In the genomic region with DNA sequence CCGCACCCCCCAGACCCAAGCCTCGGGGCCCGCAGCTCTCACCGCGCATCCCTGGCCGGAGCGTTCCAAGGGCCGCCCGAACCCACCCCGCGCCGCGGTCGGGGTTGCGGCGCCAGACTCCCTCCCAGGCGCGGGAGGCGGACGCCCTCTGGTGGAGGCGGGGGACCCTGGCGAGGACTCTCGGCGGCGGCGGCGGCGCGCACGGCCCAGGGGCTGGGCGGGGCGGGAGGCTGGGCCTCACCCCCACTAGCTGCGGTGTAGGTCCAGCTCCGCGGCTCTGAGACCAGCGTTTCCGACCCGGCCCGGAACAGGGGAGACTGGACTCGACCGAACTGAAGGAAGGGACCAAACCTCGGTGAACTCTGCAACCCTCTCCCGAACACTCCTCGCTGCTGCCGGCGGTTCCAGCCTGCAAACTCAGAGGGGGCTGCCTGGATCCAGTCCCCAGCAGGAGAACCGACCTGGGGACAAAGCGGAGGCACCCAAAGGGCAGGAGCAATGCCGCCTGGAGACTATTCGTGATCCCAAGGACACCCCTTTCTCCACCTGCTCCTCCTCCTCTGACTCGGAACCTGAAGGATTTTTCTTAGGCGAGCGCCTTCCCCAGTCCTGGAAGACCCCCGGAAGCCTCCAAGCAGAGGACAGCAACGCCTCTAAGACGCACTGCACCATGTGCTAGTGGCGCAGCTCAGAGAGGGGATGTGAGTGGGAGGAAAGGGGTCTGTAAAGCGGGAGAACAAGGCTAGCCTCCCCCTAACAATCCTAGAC, we compare ENCODE assay signal across 1 cellular context.
TF ChIP-seq lines count a peak whose summit lies in the region.

No MANE protein-coding gene starts in this region.

TF ChIP-seq in K562, 482 proteins besides CTCF, POLR2A, EP300 and RAD21 (continues in another document):
- TF ChIP-seq MIER1 (IDR thresholded peaks at IDR 0.05; ENCODE audit: low read depth) (peak; percentile 78), TAF1 (IDR thresholded peaks at IDR 0.05; ENCODE audit: control insufficient read depth, extremely low read depth, insufficient read depth, low read length, severe bottlenecking) (peak; percentile 35), FUS (optimal IDR thresholded peaks at IDR 0.05; ENCODE audit: low read depth, low read length) (peak; percentile 43), ZNF140 (CRISPR knock-in tag; IDR thresholded peaks at IDR 0.05) (no peak), ZBED1 (IDR thresholded peaks at IDR 0.05) (0 out of 2 replicates have a peak, but pooled peaks have one; percentile 40), PHF20 (IDR thresholded peaks at IDR 0.05; ENCODE audit: partially characterized antibody) (no peak), POLR2G (IDR thresholded peaks at IDR 0.05; ENCODE audit: low read depth, low read length) (peak; percentile 70), PCBP1 (IDR thresholded peaks at IDR 0.05; ENCODE audit: low read depth, low read length, poor library complexity, severe bottlenecking) (peak; percentile 0), SMC3 (conservative IDR thresholded peaks at IDR 0.05; ENCODE audit: insufficient read depth, low read depth, low read length) (peak; percentile 90), CCNT2 (IDR thresholded peaks at IDR 0.05; ENCODE audit: borderline replicate concordance, extremely low read depth, insufficient read length, low read depth, low read length) (peak; percentile 84), CBX1 (IDR thresholded peaks at IDR 0.05; ENCODE audit: low read depth) (peak; percentile 93), NR1H2 (CRISPR knock-in tag; IDR thresholded peaks at IDR 0.05) (0 out of 2 replicates have a peak, but pooled peaks have one; percentile 49), CHD2 (IDR thresholded peaks at IDR 0.05; ENCODE audit: low read depth, low read length) (no peak), ZBTB17 (CRISPR knock-in tag; IDR thresholded peaks at IDR 0.05) (peak; percentile 15; the same call in 1 of the 2 replicates), GABPA (tag; conservative IDR thresholded peaks at IDR 0.05; ENCODE audit: low read depth) (no peak), FOXA3 (CRISPR knock-in tag; conservative IDR thresholded peaks at IDR 0.05 in 1 of 2, IDR thresholded peaks at IDR 0.05 in 1 of 2) (peak in 1 of 2 experiments; percentile 21; a peak in 1 of 4 replicates), TBP (optimal IDR thresholded peaks at IDR 0.05; ENCODE audit: low read depth, low read length) (peak; percentile 28), KAT2B (IDR thresholded peaks at IDR 0.05; ENCODE audit: low read depth, low read length) (peak; percentile 47), JUN (IDR thresholded peaks at IDR 0.05; ENCODE audit: borderline replicate concordance, low read depth, low read length) (no peak), JUN (CRISPR knock-in tag; IDR thresholded peaks at IDR 0.05; ENCODE audit: borderline replicate concordance) (0 out of 2 replicates have a peak, but pooled peaks have one; percentile 4), CHD1 (IDR thresholded peaks at IDR 0.05; ENCODE audit: low read length) (peak; percentile 89), BRD4 (IDR thresholded peaks at IDR 0.05) (no peak; the same call in 1 of the 2 replicates), ZNF239 (CRISPR knock-in tag; IDR thresholded peaks at IDR 0.05) (0 out of 2 replicates have a peak, but pooled peaks have one; percentile 6), GATAD2B (IDR thresholded peaks at IDR 0.05; ENCODE audit: borderline replicate concordance) (peak; percentile 90)
- TF ChIP-seq, protein P1, sequence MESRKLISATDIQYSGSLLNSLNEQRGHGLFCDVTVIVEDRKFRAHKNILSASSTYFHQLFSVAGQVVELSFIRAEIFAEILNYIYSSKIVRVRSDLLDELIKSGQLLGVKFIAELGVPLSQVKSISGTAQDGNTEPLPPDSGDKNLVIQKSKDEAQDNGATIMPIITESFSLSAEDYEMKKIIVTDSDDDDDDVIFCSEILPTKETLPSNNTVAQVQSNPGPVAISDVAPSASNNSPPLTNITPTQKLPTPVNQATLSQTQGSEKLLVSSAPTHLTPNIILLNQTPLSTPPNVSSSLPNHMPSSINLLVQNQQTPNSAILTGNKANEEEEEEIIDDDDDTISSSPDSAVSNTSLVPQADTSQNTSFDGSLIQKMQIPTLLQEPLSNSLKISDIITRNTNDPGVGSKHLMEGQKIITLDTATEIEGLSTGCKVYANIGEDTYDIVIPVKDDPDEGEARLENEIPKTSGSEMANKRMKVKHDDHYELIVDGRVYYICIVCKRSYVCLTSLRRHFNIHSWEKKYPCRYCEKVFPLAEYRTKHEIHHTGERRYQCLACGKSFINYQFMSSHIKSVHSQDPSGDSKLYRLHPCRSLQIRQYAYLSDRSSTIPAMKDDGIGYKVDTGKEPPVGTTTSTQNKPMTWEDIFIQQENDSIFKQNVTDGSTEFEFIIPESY (CRISPR knock-in tag; IDR thresholded peaks at IDR 0.05) = peak; percentile 26; the same call in 1 of the 2 replicates
- TF ChIP-seq, protein P2, sequence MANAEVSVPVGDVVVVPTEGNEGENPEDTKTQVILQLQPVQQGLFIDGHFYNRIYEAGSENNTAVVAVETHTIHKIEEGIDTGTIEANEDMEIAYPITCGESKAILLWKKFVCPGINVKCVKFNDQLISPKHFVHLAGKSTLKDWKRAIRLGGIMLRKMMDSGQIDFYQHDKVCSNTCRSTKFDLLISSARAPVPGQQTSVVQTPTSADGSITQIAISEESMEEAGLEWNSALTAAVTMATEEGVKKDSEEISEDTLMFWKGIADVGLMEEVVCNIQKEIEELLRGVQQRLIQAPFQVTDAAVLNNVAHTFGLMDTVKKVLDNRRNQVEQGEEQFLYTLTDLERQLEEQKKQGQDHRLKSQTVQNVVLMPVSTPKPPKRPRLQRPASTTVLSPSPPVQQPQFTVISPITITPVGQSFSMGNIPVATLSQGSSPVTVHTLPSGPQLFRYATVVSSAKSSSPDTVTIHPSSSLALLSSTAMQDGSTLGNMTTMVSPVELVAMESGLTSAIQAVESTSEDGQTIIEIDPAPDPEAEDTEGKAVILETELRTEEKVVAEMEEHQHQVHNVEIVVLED (CRISPR knock-in tag; IDR thresholded peaks at IDR 0.05) = peak; percentile 61
- TF ChIP-seq, protein P3, sequence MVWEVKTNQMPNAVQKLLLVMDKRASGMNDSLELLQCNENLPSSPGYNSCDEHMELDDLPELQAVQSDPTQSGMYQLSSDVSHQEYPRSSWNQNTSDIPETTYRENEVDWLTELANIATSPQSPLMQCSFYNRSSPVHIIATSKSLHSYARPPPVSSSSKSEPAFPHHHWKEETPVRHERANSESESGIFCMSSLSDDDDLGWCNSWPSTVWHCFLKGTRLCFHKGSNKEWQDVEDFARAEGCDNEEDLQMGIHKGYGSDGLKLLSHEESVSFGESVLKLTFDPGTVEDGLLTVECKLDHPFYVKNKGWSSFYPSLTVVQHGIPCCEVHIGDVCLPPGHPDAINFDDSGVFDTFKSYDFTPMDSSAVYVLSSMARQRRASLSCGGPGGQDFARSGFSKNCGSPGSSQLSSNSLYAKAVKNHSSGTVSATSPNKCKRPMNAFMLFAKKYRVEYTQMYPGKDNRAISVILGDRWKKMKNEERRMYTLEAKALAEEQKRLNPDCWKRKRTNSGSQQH (CRISPR knock-in tag; IDR thresholded peaks at IDR 0.05) = 0 out of 2 replicates have a peak, but pooled peaks have one; percentile 10
- TF ChIP-seq, protein P4, sequence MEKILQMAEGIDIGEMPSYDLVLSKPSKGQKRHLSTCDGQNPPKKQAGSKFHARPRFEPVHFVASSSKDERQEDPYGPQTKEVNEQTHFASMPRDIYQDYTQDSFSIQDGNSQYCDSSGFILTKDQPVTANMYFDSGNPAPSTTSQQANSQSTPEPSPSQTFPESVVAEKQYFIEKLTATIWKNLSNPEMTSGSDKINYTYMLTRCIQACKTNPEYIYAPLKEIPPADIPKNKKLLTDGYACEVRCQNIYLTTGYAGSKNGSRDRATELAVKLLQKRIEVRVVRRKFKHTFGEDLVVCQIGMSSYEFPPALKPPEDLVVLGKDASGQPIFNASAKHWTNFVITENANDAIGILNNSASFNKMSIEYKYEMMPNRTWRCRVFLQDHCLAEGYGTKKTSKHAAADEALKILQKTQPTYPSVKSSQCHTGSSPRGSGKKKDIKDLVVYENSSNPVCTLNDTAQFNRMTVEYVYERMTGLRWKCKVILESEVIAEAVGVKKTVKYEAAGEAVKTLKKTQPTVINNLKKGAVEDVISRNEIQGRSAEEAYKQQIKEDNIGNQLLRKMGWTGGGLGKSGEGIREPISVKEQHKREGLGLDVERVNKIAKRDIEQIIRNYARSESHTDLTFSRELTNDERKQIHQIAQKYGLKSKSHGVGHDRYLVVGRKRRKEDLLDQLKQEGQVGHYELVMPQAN (IDR thresholded peaks at IDR 0.05; ENCODE audit: borderline replicate concordance) = peak; percentile 84
- TF ChIP-seq, protein P5, sequence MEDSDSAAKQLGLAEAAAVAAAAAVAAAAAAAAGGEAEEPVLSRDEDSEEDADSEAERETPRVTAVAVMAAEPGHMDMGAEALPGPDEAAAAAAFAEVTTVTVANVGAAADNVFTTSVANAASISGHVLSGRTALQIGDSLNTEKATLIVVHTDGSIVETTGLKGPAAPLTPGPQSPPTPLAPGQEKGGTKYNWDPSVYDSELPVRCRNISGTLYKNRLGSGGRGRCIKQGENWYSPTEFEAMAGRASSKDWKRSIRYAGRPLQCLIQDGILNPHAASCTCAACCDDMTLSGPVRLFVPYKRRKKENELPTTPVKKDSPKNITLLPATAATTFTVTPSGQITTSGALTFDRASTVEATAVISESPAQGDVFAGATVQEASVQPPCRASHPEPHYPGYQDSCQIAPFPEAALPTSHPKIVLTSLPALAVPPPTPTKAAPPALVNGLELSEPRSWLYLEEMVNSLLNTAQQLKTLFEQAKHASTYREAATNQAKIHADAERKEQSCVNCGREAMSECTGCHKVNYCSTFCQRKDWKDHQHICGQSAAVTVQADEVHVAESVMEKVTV (CRISPR knock-in tag; IDR thresholded peaks at IDR 0.05) = peak; percentile 61; the same call in 1 of the 2 replicates
- TF ChIP-seq, protein P6, sequence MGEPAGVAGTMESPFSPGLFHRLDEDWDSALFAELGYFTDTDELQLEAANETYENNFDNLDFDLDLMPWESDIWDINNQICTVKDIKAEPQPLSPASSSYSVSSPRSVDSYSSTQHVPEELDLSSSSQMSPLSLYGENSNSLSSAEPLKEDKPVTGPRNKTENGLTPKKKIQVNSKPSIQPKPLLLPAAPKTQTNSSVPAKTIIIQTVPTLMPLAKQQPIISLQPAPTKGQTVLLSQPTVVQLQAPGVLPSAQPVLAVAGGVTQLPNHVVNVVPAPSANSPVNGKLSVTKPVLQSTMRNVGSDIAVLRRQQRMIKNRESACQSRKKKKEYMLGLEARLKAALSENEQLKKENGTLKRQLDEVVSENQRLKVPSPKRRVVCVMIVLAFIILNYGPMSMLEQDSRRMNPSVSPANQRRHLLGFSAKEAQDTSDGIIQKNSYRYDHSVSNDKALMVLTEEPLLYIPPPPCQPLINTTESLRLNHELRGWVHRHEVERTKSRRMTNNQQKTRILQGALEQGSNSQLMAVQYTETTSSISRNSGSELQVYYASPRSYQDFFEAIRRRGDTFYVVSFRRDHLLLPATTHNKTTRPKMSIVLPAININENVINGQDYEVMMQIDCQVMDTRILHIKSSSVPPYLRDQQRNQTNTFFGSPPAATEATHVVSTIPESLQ (CRISPR knock-in tag; IDR thresholded peaks at IDR 0.05) = no peak; the same call in none of the 2 replicates
- TF ChIP-seq, protein P7, sequence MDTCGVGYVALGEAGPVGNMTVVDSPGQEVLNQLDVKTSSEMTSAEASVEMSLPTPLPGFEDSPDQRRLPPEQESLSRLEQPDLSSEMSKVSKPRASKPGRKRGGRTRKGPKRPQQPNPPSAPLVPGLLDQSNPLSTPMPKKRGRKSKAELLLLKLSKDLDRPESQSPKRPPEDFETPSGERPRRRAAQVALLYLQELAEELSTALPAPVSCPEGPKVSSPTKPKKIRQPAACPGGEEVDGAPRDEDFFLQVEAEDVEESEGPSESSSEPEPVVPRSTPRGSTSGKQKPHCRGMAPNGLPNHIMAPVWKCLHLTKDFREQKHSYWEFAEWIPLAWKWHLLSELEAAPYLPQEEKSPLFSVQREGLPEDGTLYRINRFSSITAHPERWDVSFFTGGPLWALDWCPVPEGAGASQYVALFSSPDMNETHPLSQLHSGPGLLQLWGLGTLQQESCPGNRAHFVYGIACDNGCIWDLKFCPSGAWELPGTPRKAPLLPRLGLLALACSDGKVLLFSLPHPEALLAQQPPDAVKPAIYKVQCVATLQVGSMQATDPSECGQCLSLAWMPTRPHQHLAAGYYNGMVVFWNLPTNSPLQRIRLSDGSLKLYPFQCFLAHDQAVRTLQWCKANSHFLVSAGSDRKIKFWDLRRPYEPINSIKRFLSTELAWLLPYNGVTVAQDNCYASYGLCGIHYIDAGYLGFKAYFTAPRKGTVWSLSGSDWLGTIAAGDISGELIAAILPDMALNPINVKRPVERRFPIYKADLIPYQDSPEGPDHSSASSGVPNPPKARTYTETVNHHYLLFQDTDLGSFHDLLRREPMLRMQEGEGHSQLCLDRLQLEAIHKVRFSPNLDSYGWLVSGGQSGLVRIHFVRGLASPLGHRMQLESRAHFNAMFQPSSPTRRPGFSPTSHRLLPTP (IDR thresholded peaks at IDR 0.05; ENCODE audit: borderline replicate concordance, extremely low read depth, insufficient read length) = no peak
- TF ChIP-seq, protein P8, sequence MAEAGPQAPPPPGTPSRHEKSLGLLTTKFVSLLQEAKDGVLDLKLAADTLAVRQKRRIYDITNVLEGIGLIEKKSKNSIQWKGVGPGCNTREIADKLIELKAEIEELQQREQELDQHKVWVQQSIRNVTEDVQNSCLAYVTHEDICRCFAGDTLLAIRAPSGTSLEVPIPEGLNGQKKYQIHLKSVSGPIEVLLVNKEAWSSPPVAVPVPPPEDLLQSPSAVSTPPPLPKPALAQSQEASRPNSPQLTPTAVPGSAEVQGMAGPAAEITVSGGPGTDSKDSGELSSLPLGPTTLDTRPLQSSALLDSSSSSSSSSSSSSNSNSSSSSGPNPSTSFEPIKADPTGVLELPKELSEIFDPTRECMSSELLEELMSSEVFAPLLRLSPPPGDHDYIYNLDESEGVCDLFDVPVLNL (CRISPR knock-in tag; IDR thresholded peaks at IDR 0.05; ENCODE audit: low read depth) = 0 out of 2 replicates have a peak, but pooled peaks have one; percentile 58
- TF ChIP-seq, protein P9, sequence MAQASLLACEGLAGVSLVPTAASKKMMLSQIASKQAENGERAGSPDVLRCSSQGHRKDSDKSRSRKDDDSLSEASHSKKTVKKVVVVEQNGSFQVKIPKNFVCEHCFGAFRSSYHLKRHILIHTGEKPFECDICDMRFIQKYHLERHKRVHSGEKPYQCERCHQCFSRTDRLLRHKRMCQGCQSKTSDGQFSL (CRISPR knock-in tag; IDR thresholded peaks at IDR 0.05) = peak; percentile 69
- TF ChIP-seq, protein P9 (tag; IDR thresholded peaks at IDR 0.05) = peak in 1 of 2 experiments; percentile 57; a peak in 1 of 4 replicates
